Comparison of ENCODE assay signal across 1 cellular context in the genomic region with DNA sequence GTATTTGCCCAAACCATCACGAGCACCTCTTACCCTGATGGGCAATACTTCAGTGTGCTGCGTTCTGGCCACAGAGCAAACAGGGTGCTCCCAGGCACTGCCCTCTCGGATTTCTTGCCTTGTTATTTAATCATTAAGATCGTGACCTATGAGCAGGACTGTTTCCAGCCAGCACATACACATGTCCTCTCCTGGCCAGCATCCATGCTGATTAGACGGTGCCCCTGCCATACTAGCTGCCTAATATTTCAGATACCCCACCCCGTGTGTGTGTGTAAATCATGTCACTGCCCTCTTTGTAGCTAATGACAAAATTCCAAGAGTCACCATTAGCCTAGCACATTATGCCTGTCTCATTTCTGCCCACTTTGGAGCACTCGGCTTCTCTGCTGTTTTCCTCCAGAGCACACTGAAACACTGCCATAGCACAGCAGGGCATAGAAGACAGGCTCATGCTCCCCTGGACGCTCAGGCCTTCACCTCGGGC.
TF ChIP-seq lines count a peak whose summit lies in the region.

No MANE protein-coding gene starts in this region.

TF ChIP-seq in SK-N-SH treated with all-trans-retinoic acid at 6 μM for 48 hours, 23 proteins besides CTCF, POLR2A, EP300 and RAD21 (continued from another document):
- TF ChIP-seq OSR1 (CRISPR knock-in tag; IDR thresholded peaks at IDR 0.05): no peak
- no peak for TF ChIP-seq ZC3H10 (CRISPR knock-in tag; IDR thresholded peaks at IDR 0.05)
- no peak for TF ChIP-seq CSDC2 (CRISPR knock-in tag; IDR thresholded peaks at IDR 0.05)
- TF ChIP-seq RARB (CRISPR knock-in tag; IDR thresholded peaks at IDR 0.05): no peak
- TF ChIP-seq ARNTL (CRISPR knock-in tag; IDR thresholded peaks at IDR 0.05; ENCODE audit: borderline replicate concordance, low read depth): no peak
- no peak for TF ChIP-seq PPARA (CRISPR knock-in tag; IDR thresholded peaks at IDR 0.05; ENCODE audit: borderline replicate concordance)
- no peak for TF ChIP-seq TCF4 (CRISPR knock-in tag; IDR thresholded peaks at IDR 0.05; ENCODE audit: borderline replicate concordance)
